Comparison of ENCODE assay signal across 23 cellular contexts in genomic region chr5:569868-570361, GRCh38. TPM values are rescaled to one million over a fixed set of nuclear protein-coding genes. Genes with fewer than 3 reads are reported as not detected.
DNase-seq lines count a peak whose midpoint lies in the region; ATAC-seq, FAIRE-seq and TF ChIP-seq lines count a peak whose summit lies in the region.
"Had no signal": no experiment of that assay in that cellular context is flagged by ENCODE, and none has a peak within 500 bp of the region (broad histone marks: within the 10 kb centered on the region; RNA-seq: fewer than 3 reads in every experiment).

No MANE protein-coding gene starts in this region.

- H3K27me3 Mint-ChIP-seq in chondrocyte (ENCODE audit: low read depth) (peaks cover 20% of the 10 kb centered on the region), osteocyte (ENCODE audit: unreplicated experiment) (peaks cover 3% of the 10 kb centered on the region)

- DNase-seq in Peyer's patch (peak in 2 of 3 donors; percentile 6 to 15), chondrocyte (ENCODE audit: low spot score) (peak; percentile 79), osteocyte (ENCODE audit: extremely low spot score, unreplicated experiment) (peak; percentile 80), aorta (peak in 1 of 2 donors; percentile 49), small intestine (no peak), activated gamma-delta T cell (lab: John Stamatoyannopoulos, UW) (no peak)
- DNase-seq in activated CD4-positive, alpha-beta T cell treated with anti-CD3 and anti-CD28 coated beads, Interleukin-2, amount 50 U/mL, for 48 hours: no peak
- DNase-seq: CD4-positive, alpha-beta T cell; DMS 273 treated with DMSO at 0.1 percent for 48 hours; DMS79 treated with DMSO at 0.1 percent for 48 hours; HFFc6; KG1; NCI-H1105; NCI-H2029 treated with DMSO at 0.1 percent for 48 hours; NCI-H345; NCI-H524; NCI-H774; NK-92 treated with Interleukin-12 subunit alpha and Interleukin-12 subunit beta, amount 100 ng/mL, for 24 hours; SJCRH30 had no signal

- intact Hi-C loops in aorta (cut with DNase I): no loop called here

- WGBS in aorta, 2 donors: 84 to 87% methylated on average over 21 of the region's 21 CpGs
- 68 to 87% (median 80%) methylated on average over 15 to 21 of the region's 21 CpGs for WGBS in small intestine, 3 donors

- peaks cover 12% of the 10 kb centered on the region for H3K9me3 Mint-ChIP-seq in chondrocyte (ENCODE audit: low read depth)
- peaks cover 15% of the 10 kb centered on the region for H3K9me3 Mint-ChIP-seq in osteocyte (ENCODE audit: unreplicated experiment)
- H3K9me3 Mint-ChIP-seq: CD4-positive, alpha-beta T cell had no signal

- H3K4me1 ChIP-seq in Peyer's patch: no peaks in the 10 kb centered on the region
- no peaks in the 10 kb centered on the region for H3K4me1 ChIP-seq in aorta (ENCODE audit: control insufficient read depth in 1 of 2, insufficient read depth in 2 of 2, low read length in 2 of 2)
- H3K4me1 ChIP-seq in small intestine (ENCODE audit: control insufficient read depth in 2 of 2, insufficient read depth in 1 of 2, low read depth in 1 of 2, low read length in 1 of 2): no peaks in the 10 kb centered on the region
- H3K4me1 ChIP-seq: Caco-2, SJCRH30 had no signal

- H3K36me3 ChIP-seq in Peyer's patch: no peaks in the 10 kb centered on the region
- no peaks in the 10 kb centered on the region for H3K36me3 ChIP-seq in aorta (ENCODE audit: control insufficient read depth in 1 of 2, insufficient read depth in 2 of 2, low read length in 1 of 2)
- H3K36me3 ChIP-seq in small intestine (ENCODE audit: control insufficient read depth in 2 of 2, insufficient read depth in 2 of 2, low read length in 2 of 2): no peaks in the 10 kb centered on the region
- H3K36me3 ChIP-seq: BLaER1, SJCRH30 had no signal

- no peak for TF ChIP-seq POLR2A in Peyer's patch (IDR thresholded peaks at IDR 0.05)

- no peaks in the 10 kb centered on the region for H3K9me3 ChIP-seq in Peyer's patch
- H3K9me3 ChIP-seq in aorta (ENCODE audit: control insufficient read depth, low read length): peaks cover 5% of the 10 kb centered on the region
- no peaks in the 10 kb centered on the region for H3K9me3 ChIP-seq in small intestine (ENCODE audit: control insufficient read depth, low read depth)
- H3K9me3 ChIP-seq: BLaER1, Caco-2, SJCRH30 had no signal

- H3K36me3 Mint-ChIP-seq in chondrocyte (ENCODE audit: low read depth) (peaks cover 4% of the 10 kb centered on the region), osteocyte (ENCODE audit: unreplicated experiment) (no peaks in the 10 kb centered on the region)

- H3K27ac ChIP-seq in Peyer's patch (no peak overlapping the region), aorta (ENCODE audit: low read depth in 1 of 2, low read length in 2 of 2) (no peak overlapping the region), small intestine (ENCODE audit: low read depth in 1 of 2, low read length in 1 of 2) (no peak overlapping the region)
- H3K27ac ChIP-seq: BLaER1, HL-60, SJCRH30 had no signal

- no peak for TF ChIP-seq CTCF in Peyer's patch (IDR thresholded peaks at IDR 0.05)
- TF ChIP-seq CTCF in chondrocyte (IDR thresholded peaks at IDR 0.05): no peak
- TF ChIP-seq CTCF in osteocyte (IDR thresholded peaks at IDR 0.05): no peak

- H3K27ac Mint-ChIP-seq in chondrocyte (ENCODE audit: unreplicated experiment): no peak overlapping the region
- H3K27ac Mint-ChIP-seq in osteocyte (ENCODE audit: unreplicated experiment): no peak overlapping the region
- H3K27ac Mint-ChIP-seq: CD4-positive, alpha-beta T cell; HFFc6 had no signal

- peak; percentile 8 for ATAC-seq in aorta (ENCODE audit: low FRiP score)

- H3K4me3 Mint-ChIP-seq in chondrocyte (ENCODE audit: unreplicated experiment) (no peak overlapping the region), osteocyte (ENCODE audit: unreplicated experiment) (no peak overlapping the region)
- H3K4me3 Mint-ChIP-seq: CD4-positive, alpha-beta T cell; HFFc6 had no signal

- FAIRE-seq in small intestine (lab: Jason Lieb, UNC): no peak
- FAIRE-seq: H54 had no signal

- H3K4me1 Mint-ChIP-seq in chondrocyte (ENCODE audit: low read depth): peaks cover 5% of the 10 kb centered on the region
- peaks cover 3% of the 10 kb centered on the region for H3K4me1 Mint-ChIP-seq in osteocyte (ENCODE audit: unreplicated experiment)

- H3K4me3 ChIP-seq in Peyer's patch: no peak overlapping the region
- no peak overlapping the region for H3K4me3 ChIP-seq in aorta (ENCODE audit: low read length in 2 of 2)
- no peak overlapping the region for H3K4me3 ChIP-seq in small intestine (ENCODE audit: low read depth in 1 of 2, low read length in 2 of 2)
- H3K4me3 ChIP-seq: BLaER1, SJCRH30 had no signal

- no peaks in the 10 kb centered on the region for H3K27me3 ChIP-seq in Peyer's patch
- no peaks in the 10 kb centered on the region for H3K27me3 ChIP-seq in aorta (ENCODE audit: control insufficient read depth in 1 of 2, insufficient read depth in 2 of 2, low read length in 1 of 2)
- H3K27me3 ChIP-seq in small intestine (ENCODE audit: control insufficient read depth in 2 of 2, insufficient read depth in 2 of 2, low read length in 2 of 2): peaks cover 0 to 5% of the 10 kb centered on the region in 2 donors
- H3K27me3 ChIP-seq: BLaER1, SJCRH30 had no signal

RNA-seq across cellular contexts. Expression of gene CEP72, which starts 42.2 kb away (rescaled TPM):
- total RNA-seq in Peyer's patch (10 to 100 TPM in 1 of 4 donors, 1 to 10 TPM in 3; 2.2 to 33.8 (median 4.5) TPM), chondrocyte (2.7 to 4.5 TPM (median 3.3 TPM) in 3 replicates), osteocyte (5.4 and 7.6 TPM in 2 replicates), aorta (1 to 10 TPM; 2.2 to 6.5 TPM)
- polyA plus RNA-seq in aorta (under 1 TPM in 1 of 2 donors, not detected in 1; 0.82 TPM), small intestine (1 to 10 TPM in 2 of 3 donors, under 1 TPM in 1; 0.54 to 9.6 (median 1.1) TPM)

RNA-seq across cellular contexts. Expression of gene SLC9A3, which starts 45.7 kb away (rescaled TPM):
- total RNA-seq in Peyer's patch (100 to 1,000 TPM in 3 of 4 donors, 10 to 100 TPM in 1; 16.5 to 320 (median 283) TPM), chondrocyte (0.95 to 1.4 TPM (median 1.1 TPM) in 3 replicates), osteocyte (1.2 and 1.7 TPM in 2 replicates), aorta (under 1 TPM; 0.93 to 0.97 TPM)
- polyA plus RNA-seq in aorta (1 to 10 TPM in 1 of 2 donors, under 1 TPM in 1; 0.59 to 4.3 TPM), small intestine (10 to 100 TPM; 24.1 to 51.7 (median 48.9) TPM)

Comparison
In these comparisons a context has a peak if more than half of its experiments do, and no peak if none do; other contexts are left out.
1. DNase-seq: peak in Peyer's patch (2 of 3), chondrocyte (single experiment) and osteocyte (single experiment); none in small intestine (single experiment), activated CD4-positive, alpha-beta T cell treated with anti-CD3 and anti-CD28 coated beads, Interleukin-2, amount 50 U/mL, for 48 hours (0 of 2) and activated gamma-delta T cell (single experiment).